In the genomic region with DNA sequence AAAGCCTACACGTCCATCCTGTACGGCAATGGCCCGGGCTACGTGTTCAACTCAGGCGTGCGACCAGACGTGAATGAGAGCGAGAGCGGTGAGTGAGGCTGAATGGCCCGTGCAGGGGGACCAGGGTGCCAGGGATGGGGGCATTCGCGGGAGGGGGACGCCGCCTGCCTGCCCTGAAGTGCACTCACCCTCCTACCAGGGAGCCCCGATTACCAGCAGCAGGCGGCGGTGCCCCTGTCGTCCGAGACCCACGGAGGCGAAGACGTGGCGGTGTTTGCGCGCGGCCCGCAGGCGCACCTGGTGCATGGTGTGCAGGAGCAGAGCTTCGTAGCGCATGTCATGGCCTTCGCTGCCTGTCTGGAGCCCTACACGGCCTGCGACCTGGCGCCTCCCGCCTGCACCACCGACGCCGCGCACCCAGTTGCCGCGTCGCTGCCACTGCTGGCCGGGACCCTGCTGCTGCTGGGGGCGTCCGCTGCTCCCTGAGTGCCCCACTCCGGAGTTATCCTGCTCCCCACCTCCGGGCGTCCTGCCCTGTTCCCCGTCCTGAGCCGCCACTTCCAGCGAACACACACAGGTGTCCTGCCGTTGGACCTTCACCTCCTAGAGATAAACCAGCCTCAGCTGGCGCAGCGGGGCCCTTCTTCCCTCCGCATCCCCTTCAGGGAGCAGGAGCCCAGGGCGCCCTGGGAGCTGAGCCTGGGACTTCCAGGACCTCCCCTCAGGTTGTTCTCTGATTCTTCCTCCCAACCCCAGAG, we compare ENCODE assay signal across 1 cellular context.
TF ChIP-seq lines count a peak whose summit lies in the region.

No MANE protein-coding gene starts in this region.

TF ChIP-seq in H1, 55 proteins besides CTCF, POLR2A, EP300 and RAD21:
- TF ChIP-seq MAFK (IDR thresholded peaks at IDR 0.05; ENCODE audit: low read depth, low read length) (no peak), SP4 (IDR thresholded peaks at IDR 0.05; ENCODE audit: low read length) (no peak), GTF2F1 (IDR thresholded peaks at IDR 0.05; ENCODE audit: borderline replicate concordance, low read depth, low read length) (no peak), YY1 (IDR thresholded peaks at IDR 0.05; ENCODE audit: low read depth, low read length) (no peak)
